ENCODE assay signal across 29 cellular contexts in the genomic region with DNA sequence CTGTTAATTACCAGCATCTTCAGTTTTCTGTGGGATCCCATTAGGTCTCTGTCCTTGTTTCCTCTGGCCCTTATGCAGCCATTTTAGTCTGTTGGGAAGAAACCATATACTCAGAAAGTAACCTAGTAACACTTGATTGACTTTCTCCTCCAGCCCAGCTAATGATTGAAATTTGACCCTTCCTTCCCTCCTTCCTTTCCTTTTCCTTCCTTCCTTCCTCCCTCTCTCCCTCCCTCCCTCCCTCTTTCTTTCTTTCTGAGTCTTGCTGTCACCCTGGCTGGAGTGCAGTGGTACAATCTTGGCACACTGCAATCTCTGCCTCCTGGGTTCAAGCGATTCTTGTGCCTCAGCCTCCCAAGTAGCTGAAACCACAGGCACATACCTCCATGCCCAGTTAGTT.
"Had no signal": no experiment of that assay in that cellular context is flagged by ENCODE, and none has a peak within 500 bp of the region (broad histone marks: within the 10 kb centered on the region; RNA-seq: fewer than 3 reads in every experiment).

No MANE protein-coding gene starts in this region.

- H3K27ac ChIP-seq: neural progenitor cell, ovary, parathyroid adenoma, psoas muscle, right lobe of liver, sigmoid colon, stomach, thoracic aorta, thyroid gland, tibial nerve, upper lobe of left lung, vagina had no signal

- H3K9me3 ChIP-seq: ovary, psoas muscle, right lobe of liver, sigmoid colon, stomach, thoracic aorta, thyroid gland, tibial nerve, upper lobe of left lung, vagina had no signal

- H3K4me3 ChIP-seq: neural progenitor cell, ovary, psoas muscle, right lobe of liver, sigmoid colon, stomach, thoracic aorta, thyroid gland, tibial nerve, upper lobe of left lung, vagina had no signal

- FAIRE-seq: small intestine, urothelium cell line had no signal

- H3K4me3 Mint-ChIP-seq: naive thymus-derived CD8-positive, alpha-beta T cell; natural killer cell treated with Interleukin-12 subunit alpha and Interleukin-12 subunit beta and Interleukin-15 and Interleukin-18, amount 100 ng/mL, for 72 hours; neural progenitor cell; stimulated activated effector memory CD8-positive, alpha-beta T cell treated with anti-CD3 and anti-CD28 coated beads, Interleukin-12 subunit alpha, Interleukin-12 subunit beta, amount 100 ng/mL, for 72 hours; stimulated activated naive B cell treated with anti-CD40 and anti-IgM and Interleukin-4, amounts not matched to agents 10 μg/mL and 1 μg/mL and 100 μg/mL, for 72 hours; stimulated activated naive CD8-positive, alpha-beta T cell treated with anti-CD3 and anti-CD28 coated beads, Interleukin-15, Interleukin-2, amounts not matched to agents 100 ng/mL and 50 ng/mL, for 24 hours had no signal

- H3K36me3 ChIP-seq: neural progenitor cell, ovary, right lobe of liver, sigmoid colon, stomach, thoracic aorta, thyroid gland, tibial nerve, upper lobe of left lung, vagina had no signal

- H2AFZ ChIP-seq: neural progenitor cell, parathyroid adenoma had no signal

- H3K9me3 Mint-ChIP-seq: naive thymus-derived CD8-positive, alpha-beta T cell; natural killer cell treated with Interleukin-12 subunit alpha and Interleukin-12 subunit beta and Interleukin-15 and Interleukin-18, amount 100 ng/mL, for 72 hours; stimulated activated effector memory CD8-positive, alpha-beta T cell treated with anti-CD3 and anti-CD28 coated beads, Interleukin-12 subunit alpha, Interleukin-12 subunit beta, amount 100 ng/mL, for 72 hours; stimulated activated naive CD8-positive, alpha-beta T cell treated with anti-CD3 and anti-CD28 coated beads, Interleukin-15, Interleukin-2, amounts not matched to agents 100 ng/mL and 50 ng/mL, for 24 hours had no signal

- H3K27me3 Mint-ChIP-seq: naive thymus-derived CD8-positive, alpha-beta T cell; natural killer cell treated with Interleukin-12 subunit alpha and Interleukin-12 subunit beta and Interleukin-15 and Interleukin-18, amount 100 ng/mL, for 72 hours; progenitor cell of endocrine pancreas; stimulated activated naive B cell treated with anti-CD40 and anti-IgM and Interleukin-4, amounts not matched to agents 10 μg/mL and 1 μg/mL and 100 μg/mL, for 72 hours; stimulated activated naive CD8-positive, alpha-beta T cell treated with anti-CD3 and anti-CD28 coated beads, Interleukin-15, Interleukin-2, amounts not matched to agents 100 ng/mL and 50 ng/mL, for 24 hours had no signal

- H3K36me3 Mint-ChIP-seq: natural killer cell treated with Interleukin-12 subunit alpha and Interleukin-12 subunit beta and Interleukin-15 and Interleukin-18, amount 100 ng/mL, for 72 hours; neural progenitor cell; stimulated activated effector memory CD8-positive, alpha-beta T cell treated with anti-CD3 and anti-CD28 coated beads, Interleukin-12 subunit alpha, Interleukin-12 subunit beta, amount 100 ng/mL, for 72 hours had no signal

- H3K4me2 ChIP-seq: neural progenitor cell had no signal

- H3K27me3 ChIP-seq: neural progenitor cell, ovary, right lobe of liver, sigmoid colon, stomach, thyroid gland, tibial nerve, upper lobe of left lung, vagina had no signal

- DNase-seq: naive thymus-derived CD8-positive, alpha-beta T cell; occipital lobe; ovary; posterior cingulate gyrus; psoas muscle; right cardiac atrium; right lobe of liver; sigmoid colon; small intestine; stimulated activated CD4-positive, alpha-beta T cell treated with anti-CD3 and anti-CD28 coated beads, Interleukin-15, amount 100 ng/mL, for 24 hours; stimulated activated CD4-positive, alpha-beta T cell treated with anti-CD3 and anti-CD28 coated beads, Interleukin-2, amount 100 ng/mL, for 24 hours; stimulated activated CD4-positive, alpha-beta T cell treated with anti-CD3 and anti-CD28 coated beads, Interleukin-2, amount 100 ng/mL, for 48 hours; stimulated activated CD4-positive, alpha-beta T cell treated with anti-CD3 and anti-CD28 coated beads, Interleukin-4, amount 100 ng/mL, for 24 hours; stimulated activated naive B cell treated with anti-CD40 and anti-IgM and Interleukin-4, amounts not matched to agents 10 μg/mL and 1 μg/mL and 100 μg/mL, for 72 hours; stimulated activated naive CD4-positive, alpha-beta T cell treated with Interleukin-2 at 50 U/mL for 16 hours; stomach; thyroid gland; trophoblast cell; upper lobe of left lung had no signal

- H3K4me1 ChIP-seq: neural progenitor cell, parathyroid adenoma, right lobe of liver, sigmoid colon had no signal

- H3K4me1 Mint-ChIP-seq: neural progenitor cell; stimulated activated naive B cell treated with anti-CD40 and anti-IgM and Interleukin-4, amounts not matched to agents 10 μg/mL and 1 μg/mL and 100 μg/mL, for 72 hours had no signal

- ATAC-seq: naive thymus-derived CD8-positive, alpha-beta T cell; natural killer cell treated with Interleukin-12 subunit alpha and Interleukin-12 subunit beta and Interleukin-15 and Interleukin-18, amount 100 ng/mL, for 72 hours; psoas muscle; right cardiac atrium; right lobe of liver; stimulated activated effector memory CD8-positive, alpha-beta T cell treated with anti-CD3 and anti-CD28 coated beads, Interleukin-12 subunit alpha, Interleukin-12 subunit beta, amount 100 ng/mL, for 72 hours; stimulated activated naive B cell treated with anti-CD40 and anti-IgM and Interleukin-4, amounts not matched to agents 10 μg/mL and 1 μg/mL and 100 μg/mL, for 72 hours had no signal

- H3K79me2 ChIP-seq: parathyroid adenoma had no signal

- H3K9ac ChIP-seq: neural progenitor cell, parathyroid adenoma had no signal

- H3K27ac Mint-ChIP-seq: natural killer cell treated with Interleukin-12 subunit alpha and Interleukin-12 subunit beta and Interleukin-15 and Interleukin-18, amount 100 ng/mL, for 72 hours; neural progenitor cell; progenitor cell of endocrine pancreas; stimulated activated effector memory CD8-positive, alpha-beta T cell treated with anti-CD3 and anti-CD28 coated beads, Interleukin-12 subunit alpha, Interleukin-12 subunit beta, amount 100 ng/mL, for 72 hours; stimulated activated naive B cell treated with anti-CD40 and anti-IgM and Interleukin-4, amounts not matched to agents 10 μg/mL and 1 μg/mL and 100 μg/mL, for 72 hours; stimulated activated naive CD8-positive, alpha-beta T cell treated with anti-CD3 and anti-CD28 coated beads, Interleukin-15, Interleukin-2, amounts not matched to agents 100 ng/mL and 50 ng/mL, for 24 hours had no signal
